ENCODE assay signal across 10 cellular contexts in genomic region chr11:44308923-44309482, GRCh38. TPM values are rescaled to one million over a fixed set of nuclear protein-coding genes. Genes with fewer than 3 reads are reported as not detected.
DNase-seq lines count a peak whose midpoint lies in the region; ATAC-seq, FAIRE-seq and TF ChIP-seq lines count a peak whose summit lies in the region.
"Had no signal": no experiment of that assay in that cellular context is flagged by ENCODE, and none has a peak within 500 bp of the region (broad histone marks: within the 10 kb centered on the region; RNA-seq: fewer than 3 reads in every experiment).

No MANE protein-coding gene starts in this region.

- H3K27me3 ChIP-seq in SJCRH30 = no peaks in the 10 kb centered on the region
- H3K27me3 ChIP-seq in iPS-20b (ENCODE audit: insufficient read depth, low read length) = peaks cover 100% of the 10 kb centered on the region
- peaks cover 100% of the 10 kb centered on the region for H3K27me3 ChIP-seq in suprapubic skin
- H3K27me3 ChIP-seq in esophagus squamous epithelium = peaks cover 36 to 100% (median 64%) of the 10 kb centered on the region in 4 donors

- TF ChIP-seq EP300 in suprapubic skin (IDR thresholded peaks at IDR 0.05) = no peak

- H3K27ac ChIP-seq in SJCRH30 = no peak overlapping the region
- H3K27ac ChIP-seq in iPS-20b (ENCODE audit: low read length) = no peak overlapping the region
- no peak overlapping the region for H3K27ac ChIP-seq in suprapubic skin
- H3K27ac ChIP-seq in esophagus squamous epithelium = no peak overlapping the region
- H3K27ac ChIP-seq: sigmoid colon had no signal

- H3K36me3 Mint-ChIP-seq in activated CD8-positive, alpha-beta memory T cell treated with anti-CD3 and anti-CD28 coated beads, Interleukin-2, amount 10 ng/mL, durations not matched to agents 7 days and 5 days = no peaks in the 10 kb centered on the region
- H3K36me3 Mint-ChIP-seq: CD4-positive, CD25-positive, alpha-beta regulatory T cell had no signal

- peak overlapping the region; percentile 24 for H3K4me3 ChIP-seq in SJCRH30
- peak overlapping the region; percentile 50; the same call in 1 of the 2 replicates for H3K4me3 ChIP-seq in iPS-20b (ENCODE audit: low read length)
- H3K4me3 ChIP-seq in suprapubic skin = peak overlapping the region; percentile 49
- H3K4me3 ChIP-seq in esophagus squamous epithelium = peak overlapping the region in 2 of 4 donors; percentile 34 to 58

- H3K27ac Mint-ChIP-seq in activated CD8-positive, alpha-beta memory T cell treated with anti-CD3 and anti-CD28 coated beads, Interleukin-2, amount 10 ng/mL, durations not matched to agents 7 days and 5 days = peak overlapping the region; percentile 52
- H3K27ac Mint-ChIP-seq: CD4-positive, CD25-positive, alpha-beta regulatory T cell had no signal

- intact Hi-C loops in esophagus squamous epithelium (cut with DNase I) = no loop called here

- no peaks in the 10 kb centered on the region for H3K9me3 Mint-ChIP-seq in activated CD8-positive, alpha-beta memory T cell treated with anti-CD3 and anti-CD28 coated beads, Interleukin-2, amount 10 ng/mL, durations not matched to agents 7 days and 5 days (ENCODE audit: low read depth)

- TF ChIP-seq CTCF in suprapubic skin (IDR thresholded peaks at IDR 0.05) (no peak), esophagus squamous epithelium (IDR thresholded peaks at IDR 0.05) (no peak), D721Med (IDR thresholded peaks at IDR 0.05; ENCODE audit: insufficient read depth, missing control alignments) (no peak)

- H3K4me1 Mint-ChIP-seq in activated CD8-positive, alpha-beta memory T cell treated with anti-CD3 and anti-CD28 coated beads, Interleukin-2, amount 10 ng/mL, durations not matched to agents 7 days and 5 days = peaks cover 29% of the 10 kb centered on the region

- peaks cover 97% of the 10 kb centered on the region for H3K27me3 Mint-ChIP-seq in activated CD8-positive, alpha-beta memory T cell treated with anti-CD3 and anti-CD28 coated beads, Interleukin-2, amount 10 ng/mL, durations not matched to agents 7 days and 5 days

- no peak overlapping the region for H3K9ac ChIP-seq in iPS-20b (ENCODE audit: low read depth, low read length)

- TF ChIP-seq POLR2A in suprapubic skin (IDR thresholded peaks at IDR 0.05) (no peak), esophagus squamous epithelium (IDR thresholded peaks at IDR 0.05) (no peak)

- no peak for FAIRE-seq in D721Med (lab: Jason Lieb, UNC)

- CTCF ChIA-PET in activated CD8-positive, alpha-beta memory T cell treated with anti-CD3 and anti-CD28 coated beads, Interleukin-2, amount 10 ng/mL, durations not matched to agents 7 days and 5 days (lab: Charles Lee) = interaction anchor here (1.0 kb wide), 1 partner anchor 23 kb away, joined by 3 read pairs; no protein-coding TSS in a partner anchor

- no peaks in the 10 kb centered on the region for H3K36me3 ChIP-seq in SJCRH30
- no peaks in the 10 kb centered on the region for H3K36me3 ChIP-seq in iPS-20b (ENCODE audit: insufficient read depth, low read depth, low read length)
- H3K36me3 ChIP-seq in suprapubic skin = no peaks in the 10 kb centered on the region
- no peaks in the 10 kb centered on the region for H3K36me3 ChIP-seq in esophagus squamous epithelium
- H3K36me3 ChIP-seq: sigmoid colon had no signal

- H3K4me1 ChIP-seq in SJCRH30 (peaks cover 12% of the 10 kb centered on the region; the same call in 1 of the 2 replicates), iPS-20b (ENCODE audit: insufficient read depth, low read length) (peaks cover 5% of the 10 kb centered on the region; the same call in 1 of the 2 replicates), suprapubic skin (peaks cover 48% of the 10 kb centered on the region), esophagus squamous epithelium (peaks cover 28 to 52% (median 33%) of the 10 kb centered on the region in 3 donors)

- H3K9me3 ChIP-seq in SJCRH30 (replicated peaks) (no peaks in the 10 kb centered on the region), iPS-20b (ENCODE audit: insufficient read depth, low read depth, low read length) (peaks cover 15% of the 10 kb centered on the region; the same call in 1 of the 2 replicates), suprapubic skin (no peaks in the 10 kb centered on the region), esophagus squamous epithelium (no peaks in the 10 kb centered on the region)

- 8% methylated on average over 27 of the region's 57 CpGs for WGBS in suprapubic skin
- 11% methylated on average over 9 of the region's 57 CpGs; no CpG with 5 or more reads in 1 of the 2 donors for WGBS in esophagus squamous epithelium, 2 donors

- no peak for ATAC-seq in activated CD8-positive, alpha-beta memory T cell treated with anti-CD3 and anti-CD28 coated beads, Interleukin-2, amount 10 ng/mL, durations not matched to agents 7 days and 5 days

- no peak for DNase-seq in activated CD8-positive, alpha-beta memory T cell treated with anti-CD3 and anti-CD28 coated beads, Interleukin-2, amount 10 ng/mL, durations not matched to agents 7 days and 5 days
- DNase-seq in activated CD8-positive, alpha-beta memory T cell treated with anti-CD3 and anti-CD28 coated beads, Interleukin-2, amount 50 U/mL, for 4 hours = no peak
- no peak for DNase-seq in SJCRH30
- no peak for DNase-seq in suprapubic skin (ENCODE audit: low spot score in 2 of 2)
- DNase-seq in esophagus squamous epithelium (lab: John Stamatoyannopoulos, UW) = no peak
- no peak for DNase-seq in D721Med (ENCODE audit: insufficient read length, low spot score)
- DNase-seq in pons (ENCODE audit: low spot score) = no peak
- DNase-seq: sigmoid colon had no signal

- H3K4me3 Mint-ChIP-seq in activated CD8-positive, alpha-beta memory T cell treated with anti-CD3 and anti-CD28 coated beads, Interleukin-2, amount 10 ng/mL, durations not matched to agents 7 days and 5 days = no peak overlapping the region

RNA-seq across cellular contexts. Expression of gene ALX4, which starts 0.9 kb away (rescaled TPM):
- not detected for total RNA-seq in activated CD8-positive, alpha-beta memory T cell treated with anti-CD3 and anti-CD28 coated beads, Interleukin-2, amount 10 ng/mL, durations not matched to agents 7 days and 5 days
- 1.1 and 1.4 TPM in 2 replicates for total RNA-seq in SJCRH30 (2014; rRNA removed; shearing (Covaris generic))
- total RNA-seq in suprapubic skin = 1 to 10 TPM in 1 of 4 donors, under 1 TPM in 2, not detected in 1; 0.21 to 1.1 (median 0.34) TPM
- not detected for total RNA-seq in esophagus squamous epithelium
- total RNA-seq: CD4-positive, CD25-positive, alpha-beta regulatory T cell; sigmoid colon had no signal
